In the genomic region with DNA sequence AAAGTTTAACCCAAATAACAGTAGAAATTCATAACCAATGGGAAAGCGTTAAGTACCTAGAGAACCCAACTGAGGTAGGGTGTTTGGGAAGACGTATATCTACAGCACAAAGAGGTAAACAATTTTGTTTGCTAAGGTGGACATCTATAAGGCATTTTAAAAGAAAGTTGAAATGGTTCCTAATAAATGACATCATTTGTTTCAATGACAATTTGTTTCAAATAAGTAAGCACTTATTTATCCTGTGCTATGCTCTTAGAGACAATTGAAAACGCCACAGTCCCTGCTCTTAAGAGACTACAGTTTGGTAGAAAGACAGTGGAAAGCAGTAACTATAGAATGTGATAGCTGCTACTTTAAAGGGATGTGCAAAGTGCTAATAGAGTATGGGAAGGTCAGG, we compare ENCODE assay signal across 10 cellular contexts. TPM values are rescaled to one million over a fixed set of nuclear protein-coding genes. Genes with fewer than 3 reads are reported as not detected.
"Had no signal": no experiment of that assay in that cellular context is flagged by ENCODE, and none has a peak within 500 bp of the region (broad histone marks: within the 10 kb centered on the region; RNA-seq: fewer than 3 reads in every experiment).

No MANE protein-coding gene starts in this region.

- H2AFZ ChIP-seq: GM23338 had no signal

- ATAC-seq: GM23338, K562 had no signal

- FAIRE-seq: H1, H54, K562 had no signal

- DNase-seq: H9, HCEC 1CT, HFFc6, IMR-90, KG1 had no signal

- H3K4me3 ChIP-seq: GM23338, K562 had no signal

- H3K4me2 ChIP-seq: GM23338 had no signal

- H3K27ac ChIP-seq: HL-60 had no signal

RNA-seq across cellular contexts. Expression of gene SMCO2, which starts 19.8 kb away (rescaled TPM):
- total RNA-seq: GM23338, HFFc6, IMR-90, K562 had no signal
- polyA plus RNA-seq: K562 had no signal
